ENCODE assay signal across 1 cellular context in genomic region chr17:18267927-18268711, GRCh38.
TF ChIP-seq lines count a peak whose summit lies in the region.

No MANE protein-coding gene starts in this region.

TF ChIP-seq in IMR-90, 13 proteins besides CTCF, POLR2A, EP300 and RAD21:
- no peak for TF ChIP-seq MAFK (IDR thresholded peaks at IDR 0.05; ENCODE audit: low read depth, low read length)
- 0 out of 2 replicates have a peak, but pooled peaks have one; percentile 10 for TF ChIP-seq FOS (IDR thresholded peaks at IDR 0.05; ENCODE audit: low read depth, low read length)
